Comparison of ENCODE assay signal across 17 cellular contexts in the genomic region with DNA sequence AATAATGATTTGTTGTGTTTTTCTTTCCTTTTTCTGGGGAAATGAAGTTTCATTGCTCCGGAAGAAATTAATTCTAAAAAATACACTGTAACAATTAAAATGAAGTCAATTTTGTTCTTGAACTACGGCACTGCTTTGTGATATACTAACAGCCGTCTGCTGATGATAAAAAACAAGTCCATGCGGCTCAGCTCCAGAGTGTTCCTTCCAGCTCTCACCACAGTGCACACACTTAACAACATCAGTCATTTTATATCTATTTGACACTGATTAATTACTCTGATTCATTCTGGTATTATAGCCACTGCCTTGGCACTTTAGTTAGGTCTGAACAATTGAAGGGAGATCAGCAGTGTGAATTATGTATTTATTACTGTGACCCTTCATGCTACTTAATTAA.
DNase-seq lines count a peak whose midpoint lies in the region; ATAC-seq and TF ChIP-seq lines count a peak whose summit lies in the region.
"Had no signal": no experiment of that assay in that cellular context is flagged by ENCODE, and none has a peak within 500 bp of the region (broad histone marks: within the 10 kb centered on the region; RNA-seq: fewer than 3 reads in every experiment).

No MANE protein-coding gene starts in this region.

- H3K27ac ChIP-seq in OCI-LY3 (ENCODE audit: low read length) (peak overlapping the region; percentile 35; the same call in 1 of the 2 replicates), foreskin keratinocyte (no peak overlapping the region)
- H3K27ac ChIP-seq: 22Rv1; BLaER1 treated with 17β-estradiol and CSF1 and Interleukin-3, amounts not matched to agents 10 nM and 100 nM; Peyer's patch had no signal

- no peak overlapping the region for H2AFZ ChIP-seq in OCI-LY3 (ENCODE audit: low read depth, low read length)

- H3K9me3 ChIP-seq in OCI-LY3 (ENCODE audit: insufficient read depth, low read length): no peaks in the 10 kb centered on the region
- H3K9me3 ChIP-seq: BLaER1 treated with 17β-estradiol and CSF1 and Interleukin-3, amounts not matched to agents 10 nM and 100 nM; Peyer's patch had no signal

- peak; percentile 12 for DNase-seq in NCI-H1694 treated with DMSO at 0.1 percent for 48 hours (lab: John Stamatoyannopoulos, UW)
- DNase-seq in NCI-H1694 (lab: John Stamatoyannopoulos, UW): no peak
- peak; percentile 25 to 94 (median 64) for DNase-seq in NCI-H1417 (lab: John Stamatoyannopoulos, UW)
- peak in 1 of 2 donors; percentile 20 for DNase-seq in foreskin keratinocyte
- DNase-seq in COLO829 (ENCODE audit: low spot score): no peak
- DNase-seq in stimulated activated CD4-positive, alpha-beta T cell treated with anti-CD3 and anti-CD28 coated beads, Interleukin-4, amount 100 ng/mL, for 4 hours: no peak
- DNase-seq: KG1, NCI-H2081 treated with DMSO at 0.1 percent for 48 hours, NCI-H524, Peyer's patch, Right ventricle myocardium superior had no signal

- H3K4me3 ChIP-seq in OCI-LY3 (ENCODE audit: low read length): no peak overlapping the region
- H3K4me3 ChIP-seq: BLaER1 treated with 17β-estradiol and CSF1 and Interleukin-3, amounts not matched to agents 10 nM and 100 nM; Peyer's patch had no signal

- no peak overlapping the region for H3K4me3 Mint-ChIP-seq in activated T-helper 17 cell treated with anti-CD3 and anti-CD28 coated beads, Interleukin-2, amount 50 U/mL, for 72 hours
- H3K4me3 Mint-ChIP-seq: T-helper 1 cell treated with Interleukin-12 subunit alpha and Interleukin-12 subunit beta and Interleukin-4 antibody, amounts not matched to agents 30 μg/mL and 1 μg/mL, for 36 hours had no signal

- no peak overlapping the region for H3K9ac ChIP-seq in OCI-LY3 (ENCODE audit: low read length)
- H3K9ac ChIP-seq: BLaER1 treated with 17β-estradiol and CSF1 and Interleukin-3, amounts not matched to agents 10 nM and 100 nM had no signal

- H3K36me3 Mint-ChIP-seq in activated T-helper 17 cell treated with anti-CD3 and anti-CD28 coated beads, Interleukin-2, amount 50 U/mL, for 72 hours (ENCODE audit: low read depth): peaks cover 64% of the 10 kb centered on the region

- peaks cover 27% of the 10 kb centered on the region for H3K36me3 ChIP-seq in OCI-LY3 (replicated peaks; ENCODE audit: low read depth, low read length)
- H3K36me3 ChIP-seq: Peyer's patch had no signal

- no peaks in the 10 kb centered on the region for H3K9me3 Mint-ChIP-seq in activated T-helper 17 cell treated with anti-CD3 and anti-CD28 coated beads, Interleukin-2, amount 50 U/mL, for 72 hours
- H3K9me3 Mint-ChIP-seq: T-helper 1 cell treated with Interleukin-12 subunit alpha and Interleukin-12 subunit beta and Interleukin-4 antibody, amounts not matched to agents 30 μg/mL and 1 μg/mL, for 36 hours had no signal

- H3K27me3 Mint-ChIP-seq in activated T-helper 17 cell treated with anti-CD3 and anti-CD28 coated beads, Interleukin-2, amount 50 U/mL, for 72 hours: no peaks in the 10 kb centered on the region

- H3K27ac Mint-ChIP-seq in activated T-helper 17 cell treated with anti-CD3 and anti-CD28 coated beads, Interleukin-2, amount 50 U/mL, for 72 hours: no peak overlapping the region
- H3K27ac Mint-ChIP-seq: T-helper 1 cell treated with Interleukin-12 subunit alpha and Interleukin-12 subunit beta and Interleukin-4 antibody, amounts not matched to agents 30 μg/mL and 1 μg/mL, for 36 hours had no signal

- H4K20me1 ChIP-seq in OCI-LY3 (ENCODE audit: insufficient read depth, low read length): no peaks in the 10 kb centered on the region
- H4K20me1 ChIP-seq: BLaER1 treated with 17β-estradiol and CSF1 and Interleukin-3, amounts not matched to agents 10 nM and 100 nM had no signal

- peaks cover 7% of the 10 kb centered on the region for H3K4me1 ChIP-seq in OCI-LY3 (ENCODE audit: low read length)
- no peaks in the 10 kb centered on the region for H3K4me1 ChIP-seq in foreskin keratinocyte
- H3K4me1 ChIP-seq: Peyer's patch had no signal

- H3K4me1 Mint-ChIP-seq in activated T-helper 17 cell treated with anti-CD3 and anti-CD28 coated beads, Interleukin-2, amount 50 U/mL, for 72 hours: peaks cover 9% of the 10 kb centered on the region

- no peak for TF ChIP-seq CTCF in OCI-LY3 (IDR thresholded peaks at IDR 0.05; ENCODE audit: low read depth, low read length)
- no peak for TF ChIP-seq CTCF in foreskin keratinocyte (conservative IDR thresholded peaks at IDR 0.05)

- H3K79me2 ChIP-seq in OCI-LY3 (ENCODE audit: low read length): no peaks in the 10 kb centered on the region

- ATAC-seq in foreskin keratinocyte: peak; percentile 59
- ATAC-seq in activated T-helper 17 cell treated with anti-CD3 and anti-CD28 coated beads, Interleukin-2, amount 50 U/mL, for 72 hours (replicated peaks): no peak
- ATAC-seq: SK-N-SH treated with all-trans-retinoic acid at 6 μM for 48 hours had no signal

- H3K27me3 ChIP-seq in OCI-LY3 (ENCODE audit: low read depth, low read length): no peaks in the 10 kb centered on the region
- H3K27me3 ChIP-seq in foreskin keratinocyte: no peaks in the 10 kb centered on the region
- H3K27me3 ChIP-seq: BLaER1 treated with 17β-estradiol and CSF1 and Interleukin-3, amounts not matched to agents 10 nM and 100 nM; Peyer's patch had no signal

- H3K4me2 ChIP-seq in OCI-LY3 (ENCODE audit: low read length): no peak overlapping the region
- H3K4me2 ChIP-seq: BLaER1 treated with 17β-estradiol and CSF1 and Interleukin-3, amounts not matched to agents 10 nM and 100 nM had no signal

Comparison
In these comparisons a context has a peak if more than half of its experiments do, and no peak if none do; other contexts are left out.
1. DNase-seq: peak in NCI-H1694 treated with DMSO at 0.1 percent for 48 hours (single experiment) and NCI-H1417 (3 of 3); none in NCI-H1694 (single experiment), COLO829 (single experiment) and stimulated activated CD4-positive, alpha-beta T cell treated with anti-CD3 and anti-CD28 coated beads, Interleukin-4, amount 100 ng/mL, for 4 hours (0 of 2).